18 cellular contexts compared by ENCODE assay signal in the genomic region with DNA sequence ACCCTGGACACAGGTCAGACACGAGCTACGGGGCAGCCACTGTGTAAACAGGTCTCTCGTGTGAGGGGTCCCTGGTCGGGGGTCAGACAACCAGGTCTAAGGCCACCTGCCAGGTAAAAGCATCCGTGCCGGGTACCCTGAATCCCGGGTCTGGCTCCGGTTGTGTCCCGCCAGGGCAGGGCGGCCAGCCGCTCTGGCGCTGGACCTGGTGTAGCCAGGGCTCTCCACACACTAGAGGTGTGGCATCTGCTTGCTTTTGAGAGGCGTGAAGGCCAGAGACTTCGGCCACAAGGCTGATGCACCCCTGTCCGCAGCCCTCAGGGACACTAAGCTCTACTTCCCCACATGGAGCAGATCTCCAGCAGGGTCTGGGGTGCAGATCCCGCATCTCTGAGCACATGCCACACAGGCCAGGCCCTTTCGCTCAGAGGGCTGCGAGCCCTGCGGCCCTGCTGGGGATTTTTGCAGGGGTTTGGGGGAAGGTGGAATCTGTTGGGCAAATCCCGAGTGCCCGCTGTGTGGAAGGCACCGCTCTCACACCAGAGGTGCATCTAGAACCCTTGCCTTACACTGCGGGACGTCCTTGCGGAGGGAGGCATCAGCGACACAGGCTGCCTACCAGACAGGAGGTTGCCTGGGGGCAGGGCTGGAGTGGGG. TPM values are rescaled to one million over a fixed set of nuclear protein-coding genes. Genes with fewer than 3 reads are reported as not detected.
A peak's percentile ranks its signal among the peaks of the same experiment; 100 is the strongest.
DNase-seq lines count a peak whose midpoint lies in the region; ATAC-seq, FAIRE-seq and TF ChIP-seq lines count a peak whose summit lies in the region.
"Had no signal": no experiment of that assay in that cellular context is flagged by ENCODE, and none has a peak within 500 bp of the region (broad histone marks: within the 10 kb centered on the region; RNA-seq: fewer than 3 reads in every experiment).

No MANE protein-coding gene starts in this region.

- H3K36me3 ChIP-seq in HepG2 (replicated peaks in 1 of 2; ENCODE audit: control insufficient read depth in 1 of 2, insufficient read depth in 2 of 2, low read length in 2 of 2): peaks cover 32 to 65% of the 10 kb centered on the region in 2 experiments; a peak in 4 of 5 replicates
- peaks cover 0 to 7% (median 2%) of the 10 kb centered on the region in 4 donors for H3K36me3 ChIP-seq in right lobe of liver
- peaks cover 76% of the 10 kb centered on the region; the same call in 1 of the 3 replicates for H3K36me3 ChIP-seq in K562 (ENCODE audit: control insufficient read depth, insufficient read depth, low read length)
- H3K36me3 ChIP-seq in trophoblast cell (ENCODE audit: control insufficient read depth in 1 of 2, insufficient read depth in 2 of 2, low read length in 2 of 2): peaks cover 68 to 71% of the 10 kb centered on the region in 2 experiments

- H3K4me1 ChIP-seq in HepG2 (ENCODE audit: insufficient read depth, low read length): no peaks in the 10 kb centered on the region
- H3K4me1 ChIP-seq in right lobe of liver: no peaks in the 10 kb centered on the region
- H3K4me1 ChIP-seq in K562 (replicated peaks in 1 of 2; ENCODE audit: control insufficient read depth in 2 of 2, insufficient read depth in 2 of 2, low read length in 2 of 2): peaks cover 0 to 20% of the 10 kb centered on the region in 2 experiments; a peak in 1 of 5 replicates
- no peaks in the 10 kb centered on the region for H3K4me1 ChIP-seq in trophoblast cell (ENCODE audit: control insufficient read depth in 1 of 2, insufficient read depth in 2 of 2, low read length in 2 of 2)
- H3K4me1 ChIP-seq: HAP-1 had no signal

- peaks cover 9% of the 10 kb centered on the region for H3K79me2 ChIP-seq in HepG2 (ENCODE audit: insufficient read depth, low read length)
- H3K79me2 ChIP-seq in K562 (ENCODE audit: control insufficient read depth, insufficient read depth, low read length): peaks cover 16% of the 10 kb centered on the region
- H3K79me2 ChIP-seq in trophoblast cell (ENCODE audit: control insufficient read depth, insufficient read depth, low read length, poor library complexity): no peaks in the 10 kb centered on the region

- no peak for TF ChIP-seq POLR2A in HepG2 (IDR thresholded peaks at IDR 0.05; ENCODE audit: insufficient read depth in 1 of 2, low read depth in 2 of 2, low read length in 2 of 2)
- TF ChIP-seq POLR2A in right lobe of liver (IDR thresholded peaks at IDR 0.05): no peak
- no peak for TF ChIP-seq POLR2A in K562 (conservative IDR thresholded peaks at IDR 0.05)

- H3K4me2 ChIP-seq in HepG2 (ENCODE audit: low read depth, low read length): no peak overlapping the region
- no peak overlapping the region for H3K4me2 ChIP-seq in K562 (ENCODE audit: insufficient read depth, low read length)
- H3K4me2 ChIP-seq in trophoblast cell (ENCODE audit: low read length): no peak overlapping the region
- H3K4me2 ChIP-seq: GM23338 had no signal

- H3K27me3 ChIP-seq in HepG2 (ENCODE audit: control insufficient read depth in 1 of 2, insufficient read depth in 2 of 2, low read length in 2 of 2) (no peaks in the 10 kb centered on the region), right lobe of liver (no peaks in the 10 kb centered on the region), K562 (ENCODE audit: control insufficient read depth in 2 of 2, insufficient read depth in 2 of 2, low read length in 2 of 2) (no peaks in the 10 kb centered on the region), trophoblast cell (ENCODE audit: insufficient read depth, low read length) (no peaks in the 10 kb centered on the region)

- H3K79me1 ChIP-seq in trophoblast cell (ENCODE audit: low read length): no peaks in the 10 kb centered on the region

- no peak overlapping the region for H4K91ac ChIP-seq in trophoblast cell (ENCODE audit: low read depth, low read length)

- H3K9me3 ChIP-seq in HepG2 (ENCODE audit: low read length) (no peaks in the 10 kb centered on the region), right lobe of liver (no peaks in the 10 kb centered on the region), K562 (replicated peaks; ENCODE audit: control insufficient read depth, insufficient read depth, low read depth, low read length) (no peaks in the 10 kb centered on the region), trophoblast cell (ENCODE audit: insufficient read depth, low read depth, low read length) (peaks cover 3% of the 10 kb centered on the region)
- H3K9me3 ChIP-seq: HAP-1 had no signal

- CTCF ChIA-PET in HepG2 (lab: Yijun Ruan, JAX; ENCODE audit: low intra/inter-chr PET ratio, low total read pairs) (no interaction called here), K562 (lab: Yijun Ruan, JAX; ENCODE audit: low intra/inter-chr PET ratio) (no interaction called here)

- TF ChIP-seq RAD21 in HepG2 (CRISPR knock-in tag; IDR thresholded peaks at IDR 0.05) (no peak), K562 (CRISPR knock-in tag; conservative IDR thresholded peaks at IDR 0.05 in 1 of 2, IDR thresholded peaks at IDR 0.05 in 1 of 2) (no peak)

- no peaks in the 10 kb centered on the region for H3K9me1 ChIP-seq in K562 (ENCODE audit: control insufficient read depth, insufficient read depth, low read length)

- H4K20me1 ChIP-seq in HepG2 (ENCODE audit: insufficient read depth, low read length) (no peaks in the 10 kb centered on the region), K562 (replicated peaks; ENCODE audit: control insufficient read depth, insufficient read depth, low read length) (peaks cover 11% of the 10 kb centered on the region; the same call in 1 of the 2 replicates)

- no peak for ATAC-seq in HepG2
- no peak for ATAC-seq in right lobe of liver
- no peak for ATAC-seq in K562
- ATAC-seq: GM23338 had no signal

- H4K8ac ChIP-seq in trophoblast cell (ENCODE audit: low read depth, low read length): no peak overlapping the region

- H3K9ac ChIP-seq in HepG2 (ENCODE audit: insufficient read depth, low read depth, low read length): no peak overlapping the region
- peak overlapping the region in 1 of 2 experiments; percentile 52; a peak in 2 of 4 replicates for H3K9ac ChIP-seq in K562 (ENCODE audit: insufficient read depth in 1 of 2, low read depth in 2 of 2, low read length in 2 of 2)
- H3K9ac ChIP-seq in trophoblast cell (ENCODE audit: low read length): no peak overlapping the region

- H2BK120ac ChIP-seq in trophoblast cell (ENCODE audit: insufficient read depth, low read length, poor library complexity): no peak overlapping the region

- POLR2A ChIA-PET in HepG2 (lab: Yijun Ruan, JAX) (interaction anchor here (3.7 kb wide), 1 partner anchor 14 kb away, joined by 15 read pairs; a partner anchor contains a TSS), K562 (lab: Yijun Ruan, JAX) (interaction anchor here (0.8 to 1.7 kb wide), 2 partner anchors 12 to 13 kb away, joined by 3 to 6 read pairs; a partner anchor contains a TSS)

- in situ Hi-C loops in HepG2 (cut with HindIII; ENCODE audit: extremely low pct_ligation_motif_present, low pct_unique_long_range_greater_than_20kb): no loop called here
- in situ Hi-C loops in K562 (cut with MboI): no loop called here

- no peak overlapping the region for H3K23ac ChIP-seq in trophoblast cell (ENCODE audit: low read length)

- peak overlapping the region; percentile 19 for H3K4ac ChIP-seq in trophoblast cell (ENCODE audit: low read depth, low read length)

- H3K27ac ChIP-seq in HepG2 (ENCODE audit: extremely low read length, insufficient read depth, low read length) (no peak overlapping the region), right lobe of liver (no peak overlapping the region), K562 (ENCODE audit: extremely low read depth, low read depth, low read length) (no peak overlapping the region), trophoblast cell (ENCODE audit: low read depth, low read length) (no peak overlapping the region)

- intact Hi-C loops in HepG2 (cut with micrococcal nuclease; ENCODE audit: unreplicated experiment) (no loop called here), right lobe of liver (cut with DNase I) (no loop called here), K562 (cut with micrococcal nuclease) (no loop called here)

- FAIRE-seq in HepG2 (lab: Jason Lieb, UNC) (no peak), K562 (lab: Jason Lieb, UNC) (no peak)
- FAIRE-seq: GM12891, GM18507, H54 had no signal

- H3K14ac ChIP-seq in trophoblast cell (ENCODE audit: low read length): no peak overlapping the region

- peak overlapping the region; percentile 5 for H3K18ac ChIP-seq in trophoblast cell (ENCODE audit: low read length)

- H4K12ac ChIP-seq in trophoblast cell (ENCODE audit: low read depth, low read length): no peak overlapping the region

- no peak overlapping the region for H3K4me3 ChIP-seq in HepG2 (replicated peaks in 1 of 3; ENCODE audit: insufficient read depth in 1 of 3, low read depth in 2 of 3, low read length in 3 of 3)
- H3K4me3 ChIP-seq in right lobe of liver: no peak overlapping the region
- no peak overlapping the region for H3K4me3 ChIP-seq in K562
- no peak overlapping the region for H3K4me3 ChIP-seq in trophoblast cell (ENCODE audit: low read depth, low read length)
- H3K4me3 ChIP-seq: GM23338, HAP-1 had no signal

- H2BK5ac ChIP-seq in trophoblast cell (ENCODE audit: low read depth, low read length, poor library complexity): no peak overlapping the region

- no TSS peak for BruUV-seq in HepG2 (replicated peaks; lab: Mats Ljungman, UMichigan)
- BruUV-seq in K562 (replicated peaks; lab: Mats Ljungman, UMichigan): no TSS peak

- H2AFZ ChIP-seq in HepG2 (ENCODE audit: low read length) (no peak overlapping the region), K562 (ENCODE audit: low read depth, low read length) (no peak overlapping the region), trophoblast cell (ENCODE audit: insufficient read depth, low read length, poor library complexity) (no peak overlapping the region)
- H2AFZ ChIP-seq: GM23338 had no signal

- TF ChIP-seq CTCF in HepG2 (CRISPR knock-in tag; IDR thresholded peaks at IDR 0.05) (no peak), right lobe of liver (IDR thresholded peaks at IDR 0.05) (no peak), K562 (IDR thresholded peaks at IDR 0.05 in 2 of 3, conservative IDR thresholded peaks at IDR 0.05 in 1 of 3; ENCODE audit: insufficient read depth in 2 of 3, low read depth in 1 of 3, low read length in 3 of 3) (no peak)

- H2AK5ac ChIP-seq in trophoblast cell (ENCODE audit: low read length): no peak overlapping the region

- WGBS in HepG2 (ENCODE audit: low lambda C conversion rate): 100% methylated on average over 5 of the region's 26 CpGs
- WGBS in right lobe of liver (ENCODE audit: insufficient coverage, low coverage, low lambda C conversion rate, missing lambda C conversion rate): 40% methylated on average over 2 of the region's 26 CpGs
- 97% methylated on average over 20 of the region's 26 CpGs for WGBS in K562 (ENCODE audit: insufficient coverage, low coverage, missing lambda C conversion rate)
- WGBS in trophoblast cell (ENCODE audit: extremely low coverage, insufficient coverage, insufficient read length): no CpG with 5 or more reads among the region's 26 CpGs

- TF ChIP-seq EP300 in HepG2 (IDR thresholded peaks at IDR 0.05; ENCODE audit: low read depth in 2 of 2, low read length in 2 of 2) (no peak), HepG2 (CRISPR knock-in tag; IDR thresholded peaks at IDR 0.05; ENCODE audit: borderline replicate concordance) (no peak), K562 (IDR thresholded peaks at IDR 0.05; ENCODE audit: low read length) (no peak)

- no peak overlapping the region for H2BK12ac ChIP-seq in trophoblast cell (ENCODE audit: low read length)

- DNase-seq in HepG2 (ENCODE audit: low spot score) (no peak), right lobe of liver (no peak), K562 (ENCODE audit: extremely low read depth in 1 of 4, low spot score in 3 of 4) (no peak), trophoblast cell (no peak), GOT3 (lab: John Stamatoyannopoulos, UW) (no peak), DMS79 treated with DMSO at 0.1 percent for 48 hours (lab: John Stamatoyannopoulos, UW) (no peak)
- DNase-seq: C1 segment of cervical spinal cord; Calu3; CD4-positive, alpha-beta memory T cell; COR-L47; EL; GDM1; HFFc6 had no signal

RNA-seq across cellular contexts. Expression of a gene that starts 13.8 kb away (rescaled TPM):
- total RNA-seq in HepG2 (2016; rRNA removed; fragmentation: Illumina TruSeq; extraction: Trizol) (108 and 116 TPM in 2 replicates), right lobe of liver (10 to 100 TPM; 35.5 to 59.8 (median 51.1) TPM), K562 (2014; rRNA removed) (112 and 140 TPM in 2 replicates), K562 (2014; rRNA removed; fragmentation: Illumina TruSeq; extraction: Trizol) (13.8 and 18.7 TPM in 2 replicates), K562 (2015; rRNA removed; fragmentation: Illumina TruSeq; extraction: Trizol) (81.1 and 90.4 TPM in 2 replicates), K562 (2021) (215 and 235 TPM in 2 replicates)
- total RNA-seq in HepG2 (2016; cell fraction: cytosol; rRNA removed; fragmentation: Illumina TruSeq; extraction: Trizol; ENCODE audit: low read depth): 78.9 and 87.4 TPM in 2 replicates
- 115 and 120 TPM in 2 replicates for total RNA-seq in HepG2 (2016; cell fraction: insoluble cytoplasmic fraction; rRNA removed; fragmentation: Illumina TruSeq; extraction: Trizol)
- 123 and 146 TPM in 2 replicates for total RNA-seq in HepG2 (2016; cell fraction: membrane; rRNA removed; fragmentation: Illumina TruSeq; extraction: Trizol)
- 37.3 and 42.3 TPM in 2 replicates for total RNA-seq in HepG2 (2016; cell fraction: nucleus; rRNA removed; fragmentation: Illumina TruSeq; extraction: Trizol)
- polyA plus RNA-seq in HepG2 (2011; rRNA removed) (48.4 and 62.5 TPM in 2 replicates), K562 (2011; rRNA removed) (35.0 and 50.3 TPM in 2 replicates), K562 (2014; fragmentation: Illumina TruSeq; extraction: Trizol) (20.3 and 68.0 TPM in 2 replicates), K562 (2014; fragmentation: Nextera tagmentation; extraction: Ambion mirVana) (10 to 100 TPM; 17.6 to 71.8 TPM), K562 (2014; rRNA removed) (105 and 132 TPM in 2 replicates)
- 60.7 and 102 TPM in 2 replicates for polyA plus RNA-seq in HepG2 (2011; cell fraction: cytosol; rRNA removed)
- polyA plus RNA-seq in HepG2 (2011; cell fraction: nucleus; rRNA removed): 41.6 and 44.7 TPM in 2 replicates
- 50.3 and 65.0 TPM in 2 replicates for polyA plus RNA-seq in HepG2 (2012)
- 94.9 and 117 TPM in 2 replicates for polyA plus RNA-seq in HepG2 (2016; cell fraction: cytosol; fragmentation: Illumina TruSeq; extraction: Trizol; ENCODE audit: low read depth)
- polyA plus RNA-seq in HepG2 (2016; cell fraction: insoluble cytoplasmic fraction; fragmentation: Illumina TruSeq; extraction: Trizol; ENCODE audit: low read depth): 117 and 124 TPM in 2 replicates
- 122 and 128 TPM in 2 replicates for polyA plus RNA-seq in HepG2 (2016; cell fraction: membrane; fragmentation: Illumina TruSeq; extraction: Trizol; ENCODE audit: low read depth)
- 84.2 and 86.9 TPM in 2 replicates for polyA plus RNA-seq in HepG2 (2016; cell fraction: nucleus; fragmentation: Illumina TruSeq; extraction: Trizol; ENCODE audit: insufficient read depth, low read depth)
- 23.6 and 42.8 TPM in 2 replicates for polyA minus RNA-seq in HepG2 (2011; rRNA and poly(A)+ RNA removed; ENCODE audit: low replicate concordance)
- 18.8 and 24.2 TPM in 2 replicates for polyA minus RNA-seq in HepG2 (2011; cell fraction: cytosol; rRNA and poly(A)+ RNA removed)
- polyA minus RNA-seq in HepG2 (2011; cell fraction: nucleus; rRNA and poly(A)+ RNA removed): 17.2 and 19.7 TPM in 2 replicates
- total RNA-seq in K562 (2011; cell fraction: chromatin; rRNA removed; ENCODE audit: low replicate concordance): 33.4 and 83.5 TPM in 2 replicates
- total RNA-seq in K562 (2011; cell fraction: nucleolus; rRNA removed): 50.0 and 67.9 TPM in 2 replicates
- total RNA-seq in K562 (2011; cell fraction: nucleoplasm; rRNA removed): 30.1 and 33.7 TPM in 2 replicates
- polyA plus RNA-seq in K562 (2011; cell fraction: cytosol; rRNA removed): 77.5 and 236 TPM in 2 replicates
- 41.8 and 63.1 TPM in 2 replicates for polyA plus RNA-seq in K562 (2011; cell fraction: nucleus; rRNA removed)
- polyA plus RNA-seq in K562 (2012): 83.8 and 112 TPM in 2 replicates
- polyA minus RNA-seq in K562 (2011; rRNA and poly(A)+ RNA removed): 4.1 and 9.6 TPM in 2 replicates
- 27.2 and 34.0 TPM in 2 replicates for polyA minus RNA-seq in K562 (2011; cell fraction: cytosol; rRNA and poly(A)+ RNA removed)
- 18.0 and 20.1 TPM in 2 replicates for polyA minus RNA-seq in K562 (2011; cell fraction: nucleus; rRNA and poly(A)+ RNA removed)
- 79.5 and 82.1 TPM in 2 replicates for polyA plus RNA-seq in trophoblast cell (2013)

RNA-seq across cellular contexts. Expression of a gene that starts 15.5 kb away (rescaled TPM):
- total RNA-seq in HepG2 (2016; rRNA removed; fragmentation: Illumina TruSeq; extraction: Trizol) (93.6 and 105 TPM in 2 replicates), right lobe of liver (10 to 100 TPM in 1 of 6 experiments, 1 to 10 TPM in 5; 4.6 to 11.6 (median 7.1) TPM), K562 (2014; rRNA removed) (133 and 141 TPM in 2 replicates), K562 (2014; rRNA removed; fragmentation: Illumina TruSeq; extraction: Trizol) (46.8 and 52.9 TPM in 2 replicates), K562 (2015; rRNA removed; fragmentation: Illumina TruSeq; extraction: Trizol) (105 and 106 TPM in 2 replicates), K562 (2021) (98.3 and 123 TPM in 2 replicates)
- total RNA-seq in HepG2 (2016; cell fraction: cytosol; rRNA removed; fragmentation: Illumina TruSeq; extraction: Trizol; ENCODE audit: low read depth): 8.6 and 9.2 TPM in 2 replicates
- 80.4 and 107 TPM in 2 replicates for total RNA-seq in HepG2 (2016; cell fraction: insoluble cytoplasmic fraction; rRNA removed; fragmentation: Illumina TruSeq; extraction: Trizol)
- total RNA-seq in HepG2 (2016; cell fraction: membrane; rRNA removed; fragmentation: Illumina TruSeq; extraction: Trizol): 34.1 and 36.1 TPM in 2 replicates
- total RNA-seq in HepG2 (2016; cell fraction: nucleus; rRNA removed; fragmentation: Illumina TruSeq; extraction: Trizol): 44.6 and 52.0 TPM in 2 replicates
- polyA plus RNA-seq in HepG2 (2011; rRNA removed) (77.2 and 89.7 TPM in 2 replicates), K562 (2011; rRNA removed) (90.3 and 94.7 TPM in 2 replicates), K562 (2014; fragmentation: Illumina TruSeq; extraction: Trizol) (117 and 161 TPM in 2 replicates), K562 (2014; fragmentation: Nextera tagmentation; extraction: Ambion mirVana) (under 1 TPM; 0.48 to 0.71 TPM), K562 (2014; rRNA removed) (94.5 and 105 TPM in 2 replicates)
- 83.5 and 98.7 TPM in 2 replicates for polyA plus RNA-seq in HepG2 (2011; cell fraction: cytosol; rRNA removed)
- 75.2 and 87.6 TPM in 2 replicates for polyA plus RNA-seq in HepG2 (2011; cell fraction: nucleus; rRNA removed)
- polyA plus RNA-seq in HepG2 (2012): 40.0 and 41.8 TPM in 2 replicates
- polyA plus RNA-seq in HepG2 (2016; cell fraction: cytosol; fragmentation: Illumina TruSeq; extraction: Trizol; ENCODE audit: low read depth): 7.1 and 7.6 TPM in 2 replicates
- polyA plus RNA-seq in HepG2 (2016; cell fraction: insoluble cytoplasmic fraction; fragmentation: Illumina TruSeq; extraction: Trizol; ENCODE audit: low read depth): 74.9 and 86.7 TPM in 2 replicates
- 19.0 and 21.3 TPM in 2 replicates for polyA plus RNA-seq in HepG2 (2016; cell fraction: membrane; fragmentation: Illumina TruSeq; extraction: Trizol; ENCODE audit: low read depth)
- polyA plus RNA-seq in HepG2 (2016; cell fraction: nucleus; fragmentation: Illumina TruSeq; extraction: Trizol; ENCODE audit: insufficient read depth, low read depth): 75.4 and 76.1 TPM in 2 replicates
- polyA minus RNA-seq in HepG2 (2011; rRNA and poly(A)+ RNA removed; ENCODE audit: low replicate concordance): 106 and 107 TPM in 2 replicates
- polyA minus RNA-seq in HepG2 (2011; cell fraction: cytosol; rRNA and poly(A)+ RNA removed): 35.3 and 37.2 TPM in 2 replicates
- 14.4 and 16.7 TPM in 2 replicates for polyA minus RNA-seq in HepG2 (2011; cell fraction: nucleus; rRNA and poly(A)+ RNA removed)
- 40.1 and 85.1 TPM in 2 replicates for total RNA-seq in K562 (2011; cell fraction: chromatin; rRNA removed; ENCODE audit: low replicate concordance)
- total RNA-seq in K562 (2011; cell fraction: nucleolus; rRNA removed): 40.9 and 42.2 TPM in 2 replicates
- total RNA-seq in K562 (2011; cell fraction: nucleoplasm; rRNA removed): 35.7 and 48.3 TPM in 2 replicates
- 191 and 212 TPM in 2 replicates for polyA plus RNA-seq in K562 (2011; cell fraction: cytosol; rRNA removed)
- polyA plus RNA-seq in K562 (2011; cell fraction: nucleus; rRNA removed): 59.1 and 76.5 TPM in 2 replicates
- polyA plus RNA-seq in K562 (2012): 58.8 and 94.2 TPM in 2 replicates
- 57.4 and 85.2 TPM in 2 replicates for polyA minus RNA-seq in K562 (2011; rRNA and poly(A)+ RNA removed)
- polyA minus RNA-seq in K562 (2011; cell fraction: cytosol; rRNA and poly(A)+ RNA removed): 48.5 and 69.4 TPM in 2 replicates
- 10.8 and 13.6 TPM in 2 replicates for polyA minus RNA-seq in K562 (2011; cell fraction: nucleus; rRNA and poly(A)+ RNA removed)
- polyA plus RNA-seq in trophoblast cell (2013): 103 and 105 TPM in 2 replicates

RNA-seq across cellular contexts. Expression of a gene that starts 34.7 kb away (rescaled TPM):
- 3.2 and 4.6 TPM in 2 replicates for total RNA-seq in HepG2 (2016; rRNA removed; fragmentation: Illumina TruSeq; extraction: Trizol)
- total RNA-seq in HepG2 (2016; cell fraction: cytosol; rRNA removed; fragmentation: Illumina TruSeq; extraction: Trizol; ENCODE audit: low read depth): 0.71 and 0.91 TPM in 2 replicates
- total RNA-seq in HepG2 (2016; cell fraction: insoluble cytoplasmic fraction; rRNA removed; fragmentation: Illumina TruSeq; extraction: Trizol): 3.2 and 6.0 TPM in 2 replicates
- 1.8 TPM in 2 replicates for total RNA-seq in HepG2 (2016; cell fraction: membrane; rRNA removed; fragmentation: Illumina TruSeq; extraction: Trizol)
- total RNA-seq in HepG2 (2016; cell fraction: nucleus; rRNA removed; fragmentation: Illumina TruSeq; extraction: Trizol): 7.3 and 7.6 TPM in 2 replicates
- 34.1 and 40.4 TPM in 2 replicates for polyA plus RNA-seq in HepG2 (2011; rRNA removed)
- polyA plus RNA-seq in HepG2 (2011; cell fraction: cytosol; rRNA removed): 40.0 and 43.7 TPM in 2 replicates
- polyA plus RNA-seq in HepG2 (2011; cell fraction: nucleus; rRNA removed): 66.8 and 77.1 TPM in 2 replicates
- 11.3 and 22.4 TPM in 2 replicates for polyA plus RNA-seq in HepG2 (2012)
- polyA plus RNA-seq in HepG2 (2016; cell fraction: cytosol; fragmentation: Illumina TruSeq; extraction: Trizol; ENCODE audit: low read depth): 1.5 and 1.7 TPM in 2 replicates
- 5.5 and 5.8 TPM in 2 replicates for polyA plus RNA-seq in HepG2 (2016; cell fraction: insoluble cytoplasmic fraction; fragmentation: Illumina TruSeq; extraction: Trizol; ENCODE audit: low read depth)
- polyA plus RNA-seq in HepG2 (2016; cell fraction: membrane; fragmentation: Illumina TruSeq; extraction: Trizol; ENCODE audit: low read depth): 2.3 and 2.5 TPM in 2 replicates
- polyA plus RNA-seq in HepG2 (2016; cell fraction: nucleus; fragmentation: Illumina TruSeq; extraction: Trizol; ENCODE audit: insufficient read depth, low read depth): 16.6 and 21.3 TPM in 2 replicates
- polyA minus RNA-seq in HepG2 (2011; rRNA and poly(A)+ RNA removed; ENCODE audit: low replicate concordance): 22.5 and 88.0 TPM in 2 replicates
- 12.3 and 15.6 TPM in 2 replicates for polyA minus RNA-seq in HepG2 (2011; cell fraction: cytosol; rRNA and poly(A)+ RNA removed)
- polyA minus RNA-seq in HepG2 (2011; cell fraction: nucleus; rRNA and poly(A)+ RNA removed): 35.0 and 45.0 TPM in 2 replicates
- total RNA-seq in right lobe of liver: 100 to 1,000 TPM in 4 of 6 experiments, 10 to 100 TPM in 2; 39.0 to 176 (median 127) TPM
- total RNA-seq in K562 (2011; cell fraction: chromatin; rRNA removed; ENCODE audit: low replicate concordance): 7.1 and 17.3 TPM in 2 replicates
- 18.6 and 27.0 TPM in 2 replicates for total RNA-seq in K562 (2011; cell fraction: nucleolus; rRNA removed)
- total RNA-seq in K562 (2011; cell fraction: nucleoplasm; rRNA removed): 12.8 and 19.0 TPM in 2 replicates
- total RNA-seq in K562 (2014; rRNA removed): 3.9 and 4.1 TPM in 2 replicates
- 1.7 and 2.1 TPM in 2 replicates for total RNA-seq in K562 (2014; rRNA removed; fragmentation: Illumina TruSeq; extraction: Trizol)
- total RNA-seq in K562 (2015; rRNA removed; fragmentation: Illumina TruSeq; extraction: Trizol): 1.9 and 2.0 TPM in 2 replicates
- total RNA-seq in K562 (2021): 2.9 and 3.1 TPM in 2 replicates
- 2.7 and 4.7 TPM in 2 replicates for polyA plus RNA-seq in K562 (2011; rRNA removed)
- 5.2 and 6.5 TPM in 2 replicates for polyA plus RNA-seq in K562 (2011; cell fraction: cytosol; rRNA removed)
- 8.7 and 19.6 TPM in 2 replicates for polyA plus RNA-seq in K562 (2011; cell fraction: nucleus; rRNA removed)
- polyA plus RNA-seq in K562 (2012): 2.9 and 8.2 TPM in 2 replicates
- polyA plus RNA-seq in K562 (2014; fragmentation: Illumina TruSeq; extraction: Trizol): 0.79 and 1.0 TPM in 2 replicates
- under 1 TPM; 0.06 to 0.18 TPM for polyA plus RNA-seq in K562 (2014; fragmentation: Nextera tagmentation; extraction: Ambion mirVana)
- 2.5 and 2.7 TPM in 2 replicates for polyA plus RNA-seq in K562 (2014; rRNA removed)
- polyA minus RNA-seq in K562 (2011; rRNA and poly(A)+ RNA removed): 3.5 and 5.2 TPM in 2 replicates
- 4.3 and 18.2 TPM in 2 replicates for polyA minus RNA-seq in K562 (2011; cell fraction: cytosol; rRNA and poly(A)+ RNA removed)
- polyA minus RNA-seq in K562 (2011; cell fraction: nucleus; rRNA and poly(A)+ RNA removed): 17.8 and 31.2 TPM in 2 replicates
- 89.4 and 93.2 TPM in 2 replicates for polyA plus RNA-seq in trophoblast cell (2013)
